Comparison of ENCODE assay signal across 8 cellular contexts in genomic region chr14:31419179-31420012, GRCh38. TPM values are rescaled to one million over a fixed set of nuclear protein-coding genes. Genes with fewer than 3 reads are reported as not detected.
DNase-seq lines count a peak whose midpoint lies in the region; ATAC-seq and TF ChIP-seq lines count a peak whose summit lies in the region.

No MANE protein-coding gene starts in this region.

- H3K9me3 ChIP-seq in mucosa of descending colon = no peaks in the 10 kb centered on the region

- H3K27ac Mint-ChIP-seq in Calu3 (ENCODE audit: unreplicated experiment) = peak overlapping the region; percentile 62

- peaks cover 15% of the 10 kb centered on the region for H3K36me3 Mint-ChIP-seq in Calu3 (ENCODE audit: insufficient read depth, unreplicated experiment)

- ATAC-seq in mucosa of descending colon (no peak), HG03095 (IDR thresholded peaks at IDR 0.05; ENCODE audit: unreplicated experiment) (no peak), HG02981 (IDR thresholded peaks at IDR 0.05; ENCODE audit: unreplicated experiment) (no peak)

- DNase-seq in Calu3 (no peak), LHCN-M2 (ENCODE audit: low read depth) (peak; percentile 53), caudate nucleus (lab: John Stamatoyannopoulos, UW) (peak in 1 of 61 donors; percentile 5), mucosa of descending colon (no peak), GM13976 (ENCODE audit: low spot score) (no peak), NCI-H446 (lab: John Stamatoyannopoulos, UW) (no peak)

- TSS peak; percentile 52 for BruUV-seq in Calu3 (replicated peaks; lab: Mats Ljungman, UMichigan)

- TF ChIP-seq CTCF in Calu3 (IDR thresholded peaks at IDR 0.05; ENCODE audit: unreplicated experiment) = no peak
- TF ChIP-seq CTCF in mucosa of descending colon (IDR thresholded peaks at IDR 0.05) = no peak
- no peak for TF ChIP-seq CTCF in GM13976 (IDR thresholded peaks at IDR 0.05; ENCODE audit: borderline replicate concordance, control extremely low read depth, extremely low read depth, insufficient read depth, missing control alignments)

- in situ Hi-C loops in GM13976 (cut with MboI; ENCODE audit: low sequenced_read_pairs, unreplicated experiment) = no loop called here

- H3K36me3 ChIP-seq in mucosa of descending colon (ENCODE audit: low read depth) = no peaks in the 10 kb centered on the region

- CTCF ChIA-PET in Calu3 (lab: Charles Lee) = interaction anchor here (0.6 kb wide), 2 partner anchors 45 to 60 kb away, joined by 3 to 4 read pairs; no protein-coding TSS in a partner anchor

- H3K4me3 ChIP-seq in mucosa of descending colon = peak overlapping the region; percentile 97

- peak overlapping the region; percentile 100 for H3K4me3 Mint-ChIP-seq in Calu3 (ENCODE audit: low read depth, unreplicated experiment)

- H3K4me1 Mint-ChIP-seq in Calu3 (ENCODE audit: low read depth, unreplicated experiment) = peaks cover 27% of the 10 kb centered on the region

- H3K27ac ChIP-seq in caudate nucleus (ENCODE audit: low read depth, low read length) = peak overlapping the region; percentile 85

- H3K27me3 Mint-ChIP-seq in Calu3 (ENCODE audit: unreplicated experiment) = no peaks in the 10 kb centered on the region

- H3K4me1 ChIP-seq in mucosa of descending colon (ENCODE audit: low read depth) = peaks cover 11% of the 10 kb centered on the region

- intact Hi-C loops in Calu3 (cut with micrococcal nuclease; ENCODE audit: unreplicated experiment) (loop anchor here (2.0 kb wide), 1 partner anchor 31 kb away; no protein-coding TSS in a partner anchor), mucosa of descending colon (cut with DNase I, micrococcal nuclease) (no loop called here)

- H3K9me3 Mint-ChIP-seq in Calu3 (ENCODE audit: low read depth, unreplicated experiment) = no peaks in the 10 kb centered on the region

RNA-seq across cellular contexts. Expression of gene HEATR5A, which starts 1.0 kb away (rescaled TPM):
- total RNA-seq in Calu3 (2022) (28.9 and 31.3 TPM in 2 replicates), LHCN-M2 (2014; rRNA removed) (14.2 and 16.5 TPM in 2 replicates), mucosa of descending colon (10 to 100 TPM; 53.3 to 80.0 (median 56.8) TPM)
- 10.8 TPM for polyA plus RNA-seq in LHCN-M2 (2012)

RNA-seq across cellular contexts. Expression of gene DTD2, which starts 37.9 kb away (rescaled TPM):
- total RNA-seq in Calu3 (2022) (12.2 and 13.9 TPM in 2 replicates), LHCN-M2 (2014; rRNA removed) (35.7 and 36.0 TPM in 2 replicates), mucosa of descending colon (10 to 100 TPM; 11.3 to 14.6 (median 13.4) TPM)
- polyA plus RNA-seq in LHCN-M2 (2012) = 9.0 TPM
